26 cellular contexts compared by ENCODE assay signal in the genomic region with DNA sequence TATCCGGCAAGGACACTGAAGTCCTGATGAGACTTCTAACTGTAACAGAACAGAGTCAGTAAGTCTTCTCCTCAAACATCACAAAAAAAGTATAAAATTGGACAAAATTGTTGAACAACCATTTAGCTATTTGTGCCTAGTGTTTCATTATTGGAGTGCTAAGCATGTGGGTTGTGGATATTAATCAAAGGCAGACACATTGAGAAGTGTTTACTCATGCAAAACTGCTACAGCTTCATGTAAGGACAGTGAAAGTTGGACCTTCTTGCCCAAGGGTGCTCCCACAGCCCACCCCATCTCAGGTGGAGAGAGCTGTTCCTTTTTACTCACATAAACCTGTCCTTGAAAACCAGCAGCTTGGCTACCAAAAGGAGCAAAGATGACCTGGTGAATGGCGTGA.
A peak's percentile ranks its signal among the peaks of the same experiment; 100 is the strongest.
DNase-seq lines count a peak whose midpoint lies in the region; ATAC-seq and TF ChIP-seq lines count a peak whose summit lies in the region.
"Had no signal": no experiment of that assay in that cellular context is flagged by ENCODE, and none has a peak within 500 bp of the region (broad histone marks: within the 10 kb centered on the region; RNA-seq: fewer than 3 reads in every experiment).

No MANE protein-coding gene starts in this region.

- H3K4me2 ChIP-seq in neural cell (ENCODE audit: low read length): no peak overlapping the region
- H3K4me2 ChIP-seq: PC-9 had no signal

- no peak for TF ChIP-seq RAD21 in neural cell (conservative IDR thresholded peaks at IDR 0.05)

- TF ChIP-seq CTCF in endothelial cell (IDR thresholded peaks at IDR 0.05; ENCODE audit: unreplicated experiment) (no peak), neural cell (IDR thresholded peaks at IDR 0.05; ENCODE audit: poor library complexity, severe bottlenecking) (no peak)

- H3K4me3 ChIP-seq in SK-N-MC (peak overlapping the region; percentile 31; the same call in 1 of the 2 replicates), neural cell (ENCODE audit: low read length) (no peak overlapping the region)
- H3K4me3 ChIP-seq: K562, PC-9, SJCRH30 had no signal

- no peaks in the 10 kb centered on the region for H3K9me2 ChIP-seq in neural cell (ENCODE audit: insufficient read depth, low read length)

- H3K27me3 Mint-ChIP-seq in endothelial cell (ENCODE audit: unreplicated experiment): no peaks in the 10 kb centered on the region

- H2AFZ ChIP-seq in neural cell (ENCODE audit: low read depth, low read length): no peak overlapping the region
- H2AFZ ChIP-seq: PC-9 had no signal

- H4K20me1 ChIP-seq in neural cell (ENCODE audit: insufficient read depth): no peaks in the 10 kb centered on the region

- DNase-seq in GM03348 (ENCODE audit: low spot score) (peak; percentile 21), SK-N-MC (ENCODE audit: low read depth, low spot score) (no peak), endothelial cell (ENCODE audit: low spot score) (no peak), left lobe of liver (ENCODE audit: low spot score) (no peak)
- no peak for DNase-seq in activated effector memory CD4-positive, alpha-beta T cell treated with anti-CD3 and anti-CD28 coated beads, Interleukin-2, amount 50 U/mL, for 16 hours
- DNase-seq: 8988T, ACHN, Calu3, DMS79 treated with DMSO at 0.1 percent for 48 hours, GOT3, NCI-H1105 treated with DMSO at 0.1 percent for 48 hours, NCI-H146, NCI-H1930, NCI-H2107, NCI-H446, NCI-H524 treated with DMSO at 0.1 percent for 48 hours, NCI-H774, PC-9, SJCRH30 had no signal

- H3K36me3 Mint-ChIP-seq in endothelial cell (ENCODE audit: low read depth, unreplicated experiment): no peaks in the 10 kb centered on the region

- no peak for TF ChIP-seq EP300 in neural cell (conservative IDR thresholded peaks at IDR 0.05; ENCODE audit: poor library complexity, severe bottlenecking)

- H3K4me3 Mint-ChIP-seq in endothelial cell (ENCODE audit: unreplicated experiment): no peak overlapping the region

- H3K27me3 ChIP-seq in neural cell (ENCODE audit: insufficient read depth, low read depth, low read length): no peaks in the 10 kb centered on the region
- H3K27me3 ChIP-seq: SJCRH30 had no signal

- no peaks in the 10 kb centered on the region for H3F3A ChIP-seq in neural cell (ENCODE audit: insufficient read depth, low read length, poor library complexity, severe bottlenecking)

- H3K79me2 ChIP-seq in neural cell (replicated peaks; ENCODE audit: insufficient read depth, low read length): no peaks in the 10 kb centered on the region

- no peaks in the 10 kb centered on the region for H3K9me3 ChIP-seq in SK-N-MC (ENCODE audit: low read depth, low read length)
- no peaks in the 10 kb centered on the region for H3K9me3 ChIP-seq in neural cell (ENCODE audit: low read length)
- H3K9me3 ChIP-seq: SJCRH30 had no signal

- H3K9me3 Mint-ChIP-seq in endothelial cell (ENCODE audit: unreplicated experiment): no peaks in the 10 kb centered on the region

- H3K27ac Mint-ChIP-seq in endothelial cell (ENCODE audit: unreplicated experiment): peak overlapping the region; percentile 97

- no peak for ATAC-seq in left lobe of liver
- ATAC-seq in GM18907 (IDR thresholded peaks at IDR 0.05; ENCODE audit: unreplicated experiment): no peak
- no peak for ATAC-seq in HG02970 (IDR thresholded peaks at IDR 0.05; ENCODE audit: low FRiP score, unreplicated experiment)
- ATAC-seq: HCT116, HepG2, K562, Right ventricle myocardium inferior had no signal

- H3K4me1 Mint-ChIP-seq in endothelial cell (ENCODE audit: unreplicated experiment): peaks cover 12% of the 10 kb centered on the region

- no peaks in the 10 kb centered on the region for H3K36me3 ChIP-seq in SK-N-MC (ENCODE audit: insufficient read depth, low read length)
- no peaks in the 10 kb centered on the region for H3K36me3 ChIP-seq in neural cell (ENCODE audit: insufficient read depth, low read length)
- H3K36me3 ChIP-seq: SJCRH30 had no signal

- H3K27ac ChIP-seq in SK-N-MC: 0 out of 2 replicates have a peak overlapping the region, but pooled peaks have one; percentile 27
- H3K27ac ChIP-seq in neural cell (ENCODE audit: low read length): peak overlapping the region; percentile 17
- H3K27ac ChIP-seq: PC-9, SJCRH30 had no signal

- no peak overlapping the region for H3K9ac ChIP-seq in SK-N-MC (ENCODE audit: insufficient read length)
- H3K9ac ChIP-seq in neural cell (ENCODE audit: low read length): no peak overlapping the region

TF ChIP-seq in neural cell, 6 proteins besides CTCF, POLR2A, EP300 and RAD21:
- TF ChIP-seq TAF1 (IDR thresholded peaks at IDR 0.05; ENCODE audit: low read depth) (no peak), MXI1 (conservative IDR thresholded peaks at IDR 0.05; ENCODE audit: poor library complexity, severe bottlenecking) (no peak), EZH2 (IDR thresholded peaks at IDR 0.05; ENCODE audit: borderline replicate concordance, insufficient read depth, low read length, poor library complexity, severe bottlenecking) (no peak), POLR2AphosphoS5 (IDR thresholded peaks at IDR 0.05) (no peak), SMC3 (conservative IDR thresholded peaks at IDR 0.05; ENCODE audit: poor library complexity) (no peak)
- TF ChIP-seq, protein P1, sequence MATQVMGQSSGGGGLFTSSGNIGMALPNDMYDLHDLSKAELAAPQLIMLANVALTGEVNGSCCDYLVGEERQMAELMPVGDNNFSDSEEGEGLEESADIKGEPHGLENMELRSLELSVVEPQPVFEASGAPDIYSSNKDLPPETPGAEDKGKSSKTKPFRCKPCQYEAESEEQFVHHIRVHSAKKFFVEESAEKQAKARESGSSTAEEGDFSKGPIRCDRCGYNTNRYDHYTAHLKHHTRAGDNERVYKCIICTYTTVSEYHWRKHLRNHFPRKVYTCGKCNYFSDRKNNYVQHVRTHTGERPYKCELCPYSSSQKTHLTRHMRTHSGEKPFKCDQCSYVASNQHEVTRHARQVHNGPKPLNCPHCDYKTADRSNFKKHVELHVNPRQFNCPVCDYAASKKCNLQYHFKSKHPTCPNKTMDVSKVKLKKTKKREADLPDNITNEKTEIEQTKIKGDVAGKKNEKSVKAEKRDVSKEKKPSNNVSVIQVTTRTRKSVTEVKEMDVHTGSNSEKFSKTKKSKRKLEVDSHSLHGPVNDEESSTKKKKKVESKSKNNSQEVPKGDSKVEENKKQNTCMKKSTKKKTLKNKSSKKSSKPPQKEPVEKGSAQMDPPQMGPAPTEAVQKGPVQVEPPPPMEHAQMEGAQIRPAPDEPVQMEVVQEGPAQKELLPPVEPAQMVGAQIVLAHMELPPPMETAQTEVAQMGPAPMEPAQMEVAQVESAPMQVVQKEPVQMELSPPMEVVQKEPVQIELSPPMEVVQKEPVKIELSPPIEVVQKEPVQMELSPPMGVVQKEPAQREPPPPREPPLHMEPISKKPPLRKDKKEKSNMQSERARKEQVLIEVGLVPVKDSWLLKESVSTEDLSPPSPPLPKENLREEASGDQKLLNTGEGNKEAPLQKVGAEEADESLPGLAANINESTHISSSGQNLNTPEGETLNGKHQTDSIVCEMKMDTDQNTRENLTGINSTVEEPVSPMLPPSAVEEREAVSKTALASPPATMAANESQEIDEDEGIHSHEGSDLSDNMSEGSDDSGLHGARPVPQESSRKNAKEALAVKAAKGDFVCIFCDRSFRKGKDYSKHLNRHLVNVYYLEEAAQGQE (IDR thresholded peaks at IDR 0.05; ENCODE audit: borderline replicate concordance): no peak
